ENCODE assay signal across 9 cellular contexts in the genomic region with DNA sequence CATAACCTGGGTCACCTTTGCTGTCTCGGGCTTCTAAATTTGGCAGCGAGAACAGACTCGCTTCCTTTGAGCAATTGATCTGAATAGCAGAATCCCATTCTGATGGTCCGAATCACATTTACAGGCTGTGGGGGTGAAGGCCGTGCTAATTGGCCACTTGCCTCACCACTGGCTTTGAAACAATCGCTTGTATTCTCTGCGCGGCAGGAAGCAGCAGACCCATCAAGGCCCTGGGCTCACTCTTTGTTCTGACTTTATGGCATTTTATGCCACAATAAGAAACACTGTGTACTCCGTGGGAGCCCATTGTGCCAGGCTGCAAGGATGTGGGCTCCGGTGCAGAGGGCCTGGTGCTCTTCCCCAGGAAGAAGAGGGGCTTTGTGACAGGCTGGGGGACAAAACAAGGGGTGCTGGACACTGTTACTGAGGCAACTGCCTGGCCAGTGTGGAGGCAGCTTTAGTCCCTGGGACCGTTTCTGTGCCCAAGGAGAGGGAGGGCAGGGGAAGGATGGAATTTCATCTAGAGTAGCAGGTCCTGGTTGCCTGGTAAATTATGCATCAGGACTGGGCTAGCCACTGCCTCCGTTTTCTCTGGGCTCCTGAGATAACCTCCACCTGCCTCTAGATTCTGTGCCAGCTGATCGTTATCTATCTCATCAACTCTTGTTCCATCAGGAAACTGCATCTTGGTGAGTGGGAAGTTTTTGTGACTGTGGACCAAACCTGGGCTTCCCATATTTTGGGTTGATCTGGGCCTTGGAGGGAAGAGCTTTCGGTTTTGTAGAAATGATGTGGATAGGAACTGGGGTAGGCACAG.
DNase-seq lines count a peak whose midpoint lies in the region; ATAC-seq and TF ChIP-seq lines count a peak whose summit lies in the region.
"Had no signal": no experiment of that assay in that cellular context is flagged by ENCODE, and none has a peak within 500 bp of the region (broad histone marks: within the 10 kb centered on the region; RNA-seq: fewer than 3 reads in every experiment).

No MANE protein-coding gene starts in this region.

- no peak overlapping the region for H3K4ac ChIP-seq in neuronal stem cell (ENCODE audit: low read length)

- no peak for ATAC-seq in gastroesophageal sphincter
- ATAC-seq in activated CD8-positive, alpha-beta memory T cell treated with anti-CD3 and anti-CD28 coated beads, Interleukin-2, amount 10 ng/mL, durations not matched to agents 7 days and 5 days = no peak

- WGBS in gastroesophageal sphincter (ENCODE audit: low coverage in 1 of 2), 2 donors = 61 to 70% methylated on average over 6 to 7 of the region's 14 CpGs
- WGBS in neuronal stem cell (ENCODE audit: extremely low coverage in 2 of 2, insufficient read length in 2 of 2, insufficient replicate concordance in 1 of 2), 2 donors = no CpG with 5 or more reads among the region's 14 CpGs

- H3K4me1 ChIP-seq in gastroesophageal sphincter (peaks cover 0 to 37% (median 3%) of the 10 kb centered on the region in 3 donors), neuronal stem cell (ENCODE audit: control insufficient read depth in 2 of 2, insufficient read depth in 1 of 2, low read depth in 1 of 2, low read length in 2 of 2) (peaks cover 17 to 18% of the 10 kb centered on the region in 2 donors)

- peaks cover 41% of the 10 kb centered on the region for H3K27me3 Mint-ChIP-seq in activated CD8-positive, alpha-beta memory T cell treated with anti-CD3 and anti-CD28 coated beads, Interleukin-2, amount 10 ng/mL, durations not matched to agents 7 days and 5 days

- H3K4me3 Mint-ChIP-seq in activated CD8-positive, alpha-beta memory T cell treated with anti-CD3 and anti-CD28 coated beads, Interleukin-2, amount 10 ng/mL, durations not matched to agents 7 days and 5 days = no peak overlapping the region

- peak overlapping the region; percentile 41 for H2AK5ac ChIP-seq in neuronal stem cell (ENCODE audit: low read depth, low read length)

- H3K14ac ChIP-seq in neuronal stem cell (ENCODE audit: low read length) = no peak overlapping the region

- no peak for TF ChIP-seq CTCF in C4-2B (conservative IDR thresholded peaks at IDR 0.05)
- TF ChIP-seq CTCF in RWPE1 (conservative IDR thresholded peaks at IDR 0.05; ENCODE audit: low read depth) = no peak
- TF ChIP-seq CTCF in gastroesophageal sphincter (IDR thresholded peaks at IDR 0.05) = no peak

- H4K91ac ChIP-seq in neuronal stem cell (ENCODE audit: low read depth, low read length, poor library complexity) = no peak overlapping the region

- peaks cover 6% of the 10 kb centered on the region for H3K4me1 Mint-ChIP-seq in activated CD8-positive, alpha-beta memory T cell treated with anti-CD3 and anti-CD28 coated beads, Interleukin-2, amount 10 ng/mL, durations not matched to agents 7 days and 5 days

- no peak for TF ChIP-seq EP300 in gastroesophageal sphincter (IDR thresholded peaks at IDR 0.05)

- no peak overlapping the region for H3K27ac Mint-ChIP-seq in activated CD8-positive, alpha-beta memory T cell treated with anti-CD3 and anti-CD28 coated beads, Interleukin-2, amount 10 ng/mL, durations not matched to agents 7 days and 5 days
- H3K27ac Mint-ChIP-seq: T-helper 1 cell treated with Interleukin-12 subunit alpha and Interleukin-12 subunit beta and Interleukin-4 antibody, amounts not matched to agents 30 μg/mL and 1 μg/mL, for 36 hours had no signal

- CTCF ChIA-PET in RWPE1 (lab: Yijun Ruan, JAX) = interaction anchor here (0.7 kb wide), 1 partner anchor 198 kb away, joined by 4 read pairs; no protein-coding TSS in a partner anchor
- CTCF ChIA-PET in activated CD8-positive, alpha-beta memory T cell treated with anti-CD3 and anti-CD28 coated beads, Interleukin-2, amount 10 ng/mL, durations not matched to agents 7 days and 5 days (lab: Charles Lee) = no interaction called here

- H2BK12ac ChIP-seq in neuronal stem cell (ENCODE audit: low read length) = no peak overlapping the region

- H3K9me3 Mint-ChIP-seq in activated CD8-positive, alpha-beta memory T cell treated with anti-CD3 and anti-CD28 coated beads, Interleukin-2, amount 10 ng/mL, durations not matched to agents 7 days and 5 days (ENCODE audit: low read depth) = peaks cover 2% of the 10 kb centered on the region
- H3K9me3 Mint-ChIP-seq: T-helper 1 cell treated with Interleukin-12 subunit alpha and Interleukin-12 subunit beta and Interleukin-4 antibody, amounts not matched to agents 30 μg/mL and 1 μg/mL, for 36 hours had no signal

- no peak overlapping the region for H4K8ac ChIP-seq in neuronal stem cell (ENCODE audit: low read depth, low read length)

- no peak for TF ChIP-seq POLR2A in gastroesophageal sphincter (IDR thresholded peaks at IDR 0.05)

- H3K27me3 ChIP-seq in gastroesophageal sphincter (peaks cover 12% of the 10 kb centered on the region), neuronal stem cell (ENCODE audit: control insufficient read depth in 3 of 3, insufficient read depth in 3 of 3, low read depth in 1 of 3, low read length in 3 of 3) (peaks cover 0 to 18% (median 10%) of the 10 kb centered on the region in 3 experiments)

- H3K79me1 ChIP-seq in neuronal stem cell (ENCODE audit: low read depth, low read length) = no peaks in the 10 kb centered on the region

- H3K27ac ChIP-seq in C4-2B (peak overlapping the region; percentile 10), RWPE1 (peak overlapping the region; percentile 96), gastroesophageal sphincter (peak overlapping the region in 3 of 4 donors; percentile 46 to 78 (median 75)), neuronal stem cell (replicated peaks; ENCODE audit: low read length) (peak overlapping the region; percentile 7)

- H2BK5ac ChIP-seq in neuronal stem cell (ENCODE audit: low read length) = no peak overlapping the region

- no peak overlapping the region for H2BK120ac ChIP-seq in neuronal stem cell (ENCODE audit: low read depth, low read length)

- peak overlapping the region; percentile 44 for H3K18ac ChIP-seq in neuronal stem cell (ENCODE audit: low read length)

- POLR2A ChIA-PET in RWPE1 (lab: Yijun Ruan, JAX; ENCODE audit: low non-redundant PET) = interaction anchor here (1.0 kb wide), 1 partner anchor 16 kb away, joined by 3 read pairs; no protein-coding TSS in a partner anchor

- no peak overlapping the region for H3K23ac ChIP-seq in neuronal stem cell (ENCODE audit: low read depth, low read length, poor library complexity)

- no peaks in the 10 kb centered on the region for H3K36me3 Mint-ChIP-seq in activated CD8-positive, alpha-beta memory T cell treated with anti-CD3 and anti-CD28 coated beads, Interleukin-2, amount 10 ng/mL, durations not matched to agents 7 days and 5 days

- no peaks in the 10 kb centered on the region for H3K36me3 ChIP-seq in gastroesophageal sphincter
- H3K36me3 ChIP-seq in neuronal stem cell (replicated peaks in 1 of 2; ENCODE audit: control insufficient read depth in 2 of 2, insufficient read depth in 2 of 2, low read length in 2 of 2) = no peaks in the 10 kb centered on the region

- H2BK15ac ChIP-seq in neuronal stem cell (ENCODE audit: low read length) = no peak overlapping the region

- no peak for DNase-seq in RWPE1 (ENCODE audit: low spot score)
- DNase-seq in neuronal stem cell (ENCODE audit: low spot score) = no peak
- no peak for DNase-seq in KG1 (lab: John Stamatoyannopoulos, UW)
- DNase-seq in ureter (ENCODE audit: low spot score) = no peak
- DNase-seq in activated CD8-positive, alpha-beta memory T cell treated with anti-CD3 and anti-CD28 coated beads, Interleukin-2, amount 10 ng/mL, durations not matched to agents 7 days and 5 days = no peak
- no peak for DNase-seq in NCI-H510A (lab: John Stamatoyannopoulos, UW)

- no peak overlapping the region for H3K9ac ChIP-seq in neuronal stem cell (ENCODE audit: low read depth, low read length, poor library complexity)

- peaks cover 0 to 9% (median 0%) of the 10 kb centered on the region in 3 donors for H3K9me3 ChIP-seq in gastroesophageal sphincter
- H3K9me3 ChIP-seq in neuronal stem cell (replicated peaks in 1 of 2; ENCODE audit: control insufficient read depth in 2 of 2, insufficient read depth in 1 of 2, low read depth in 1 of 2, low read length in 2 of 2) = peaks cover 4 to 18% of the 10 kb centered on the region in 2 donors

- H3K4me2 ChIP-seq in neuronal stem cell (ENCODE audit: insufficient read depth, low read length, poor library complexity, severe bottlenecking) = peak overlapping the region; percentile 47

- H3K4me3 ChIP-seq in gastroesophageal sphincter (peak overlapping the region in 1 of 2 donors; percentile 6), neuronal stem cell (ENCODE audit: low read length in 2 of 2) (peak overlapping the region in 1 of 2 donors; percentile 71)

- peak overlapping the region; percentile 89 for H2AFZ ChIP-seq in neuronal stem cell (ENCODE audit: low read length)

Comparison
In these comparisons a context has a peak if more than half of its experiments do, and no peak if none do; other contexts are left out.
1. H3K27ac ChIP-seq: peak in every context shown above with its lines; median percentile 96 in RWPE1; 75 in gastroesophageal sphincter; 10 in C4-2B; 7 in neuronal stem cell.